ENCODE assay signal across 14 cellular contexts in genomic region chr16:1458336-1458976, GRCh38. TPM values are rescaled to one million over a fixed set of nuclear protein-coding genes. Genes with fewer than 3 reads are reported as not detected.
DNase-seq lines count a peak whose midpoint lies in the region; ATAC-seq and TF ChIP-seq lines count a peak whose summit lies in the region.
"Had no signal": no experiment of that assay in that cellular context is flagged by ENCODE, and none has a peak within 500 bp of the region (broad histone marks: within the 10 kb centered on the region; RNA-seq: fewer than 3 reads in every experiment).

No MANE protein-coding gene starts in this region.

- H2BK120ac ChIP-seq in trophoblast cell (ENCODE audit: insufficient read depth, low read length, poor library complexity) = no peak overlapping the region

- peaks cover 4% of the 10 kb centered on the region for H3K4me1 Mint-ChIP-seq in activated T-helper 17 cell treated with anti-CD3 and anti-CD28 coated beads, Interleukin-2, amount 50 U/mL, for 72 hours

- peak; percentile 90 for ATAC-seq in activated T-helper 17 cell treated with anti-CD3 and anti-CD28 coated beads, Interleukin-2, amount 50 U/mL, for 72 hours (replicated peaks)
- no peak for ATAC-seq in psoas muscle

- no peak overlapping the region for H2BK12ac ChIP-seq in trophoblast cell (ENCODE audit: low read length)

- H2AK5ac ChIP-seq in trophoblast cell (ENCODE audit: low read length) = no peak overlapping the region

- H3K79me2 ChIP-seq in trophoblast cell (ENCODE audit: control insufficient read depth, insufficient read depth, low read length, poor library complexity) = no peaks in the 10 kb centered on the region

- no peak overlapping the region for H4K12ac ChIP-seq in trophoblast cell (ENCODE audit: low read depth, low read length)

- no CpG with 5 or more reads among the region's 26 CpGs for WGBS in trophoblast cell (ENCODE audit: extremely low coverage, insufficient coverage, insufficient read length)
- WGBS in psoas muscle, 3 donors = 90 to 94% (median 92%) methylated on average over 26 of the region's 26 CpGs

- H2AFZ ChIP-seq in trophoblast cell (ENCODE audit: insufficient read depth, low read length, poor library complexity) = no peak overlapping the region

- peaks cover 80% of the 10 kb centered on the region for H3K4me1 ChIP-seq in BLaER1
- H3K4me1 ChIP-seq in trophoblast cell (ENCODE audit: control insufficient read depth in 1 of 2, insufficient read depth in 2 of 2, low read length in 2 of 2) = peaks cover 5 to 6% of the 10 kb centered on the region in 2 experiments
- H3K4me1 ChIP-seq in psoas muscle = no peaks in the 10 kb centered on the region
- H3K4me1 ChIP-seq: colonic mucosa had no signal

- H3K79me1 ChIP-seq in trophoblast cell (ENCODE audit: low read length) = no peaks in the 10 kb centered on the region

- H3K9me3 Mint-ChIP-seq in activated T-helper 17 cell treated with anti-CD3 and anti-CD28 coated beads, Interleukin-2, amount 50 U/mL, for 72 hours = no peaks in the 10 kb centered on the region
- H3K9me3 Mint-ChIP-seq: activated naive CD8-positive, alpha-beta T cell treated with anti-CD3 and anti-CD28 coated beads, Interleukin-2, amount 10 ng/mL, durations not matched to agents 7 days and 5 days had no signal

- H3K9ac ChIP-seq in BLaER1 (peak overlapping the region; percentile 70), trophoblast cell (ENCODE audit: low read length) (no peak overlapping the region)

- peaks cover 76% of the 10 kb centered on the region for H4K20me1 ChIP-seq in BLaER1

- H3K4ac ChIP-seq in trophoblast cell (ENCODE audit: low read depth, low read length) = no peak overlapping the region

- H3K23ac ChIP-seq in trophoblast cell (ENCODE audit: low read length) = no peak overlapping the region

- no peaks in the 10 kb centered on the region for H3K27me3 Mint-ChIP-seq in activated T-helper 17 cell treated with anti-CD3 and anti-CD28 coated beads, Interleukin-2, amount 50 U/mL, for 72 hours
- H3K27me3 Mint-ChIP-seq: activated naive CD8-positive, alpha-beta T cell treated with anti-CD3 and anti-CD28 coated beads, Interleukin-2, amount 10 ng/mL, durations not matched to agents 7 days and 5 days had no signal

- peak overlapping the region; percentile 93 for H3K4me2 ChIP-seq in BLaER1
- no peak overlapping the region for H3K4me2 ChIP-seq in trophoblast cell (ENCODE audit: low read length)

- peak overlapping the region; percentile 84 for H3K27ac ChIP-seq in BLaER1
- H3K27ac ChIP-seq in trophoblast cell (ENCODE audit: low read depth, low read length) = no peak overlapping the region
- no peak overlapping the region for H3K27ac ChIP-seq in psoas muscle
- H3K27ac ChIP-seq: colonic mucosa had no signal

- H3K18ac ChIP-seq in trophoblast cell (ENCODE audit: low read length) = no peak overlapping the region

- H3K4me3 Mint-ChIP-seq in activated T-helper 17 cell treated with anti-CD3 and anti-CD28 coated beads, Interleukin-2, amount 50 U/mL, for 72 hours = no peak overlapping the region
- H3K4me3 Mint-ChIP-seq: activated naive CD8-positive, alpha-beta T cell treated with anti-CD3 and anti-CD28 coated beads, Interleukin-2, amount 10 ng/mL, durations not matched to agents 7 days and 5 days had no signal

- H3K9me3 ChIP-seq in BLaER1 (no peaks in the 10 kb centered on the region), trophoblast cell (ENCODE audit: insufficient read depth, low read depth, low read length) (no peaks in the 10 kb centered on the region), psoas muscle (no peaks in the 10 kb centered on the region)
- H3K9me3 ChIP-seq: colonic mucosa had no signal

- no peak overlapping the region for H2BK5ac ChIP-seq in trophoblast cell (ENCODE audit: low read depth, low read length, poor library complexity)

- no peak for TF ChIP-seq CTCF in psoas muscle (IDR thresholded peaks at IDR 0.05)

- H3K36me3 Mint-ChIP-seq in activated T-helper 17 cell treated with anti-CD3 and anti-CD28 coated beads, Interleukin-2, amount 50 U/mL, for 72 hours (ENCODE audit: low read depth) = peaks cover 6% of the 10 kb centered on the region
- H3K36me3 Mint-ChIP-seq: activated naive CD8-positive, alpha-beta T cell treated with anti-CD3 and anti-CD28 coated beads, Interleukin-2, amount 10 ng/mL, durations not matched to agents 7 days and 5 days had no signal

- intact Hi-C loops in psoas muscle (cut with DNase I) = no loop called here

- H4K91ac ChIP-seq in trophoblast cell (ENCODE audit: low read depth, low read length) = no peak overlapping the region

- H4K8ac ChIP-seq in trophoblast cell (ENCODE audit: low read depth, low read length) = no peak overlapping the region

- H3K14ac ChIP-seq in trophoblast cell (ENCODE audit: low read length) = no peak overlapping the region

- H3K36me3 ChIP-seq in BLaER1 = peaks cover 90% of the 10 kb centered on the region
- peaks cover 67 to 68% of the 10 kb centered on the region in 2 experiments for H3K36me3 ChIP-seq in trophoblast cell (ENCODE audit: control insufficient read depth in 1 of 2, insufficient read depth in 2 of 2, low read length in 2 of 2)
- peaks cover 5 to 76% of the 10 kb centered on the region in 2 donors for H3K36me3 ChIP-seq in psoas muscle (ENCODE audit: insufficient read depth in 1 of 2, low read depth in 1 of 2)
- H3K36me3 ChIP-seq: colonic mucosa had no signal

- H3K4me3 ChIP-seq in BLaER1 = no peak overlapping the region
- H3K4me3 ChIP-seq in trophoblast cell (ENCODE audit: low read depth, low read length) = peak overlapping the region; percentile 30
- no peak overlapping the region for H3K4me3 ChIP-seq in psoas muscle
- H3K4me3 ChIP-seq: colonic mucosa had no signal

- H3K27me3 ChIP-seq in BLaER1 (no peaks in the 10 kb centered on the region), trophoblast cell (ENCODE audit: insufficient read depth, low read length) (no peaks in the 10 kb centered on the region), psoas muscle (ENCODE audit: insufficient read depth in 3 of 3, low read length in 2 of 3) (no peaks in the 10 kb centered on the region)
- H3K27me3 ChIP-seq: colonic mucosa had no signal

- peak; percentile 27 for DNase-seq in EH (ENCODE audit: low read depth)
- DNase-seq in trophoblast cell = no peak
- DNase-seq in activated effector memory CD4-positive, alpha-beta T cell treated with anti-CD3 and anti-CD28 coated beads, Interleukin-2, amount 50 U/mL, for 16 hours = no peak
- DNase-seq in OCI-M1 (lab: John Stamatoyannopoulos, UW) = no peak
- no peak for DNase-seq in psoas muscle
- DNase-seq: activated naive CD8-positive, alpha-beta T cell treated with anti-CD3 and anti-CD28 coated beads, Interleukin-2, amount 10 ng/mL, durations not matched to agents 7 days and 5 days; colonic mucosa; Karpas-422; midbrain; NCI-H1930 had no signal

- peak overlapping the region; percentile 36 for H3K27ac Mint-ChIP-seq in activated T-helper 17 cell treated with anti-CD3 and anti-CD28 coated beads, Interleukin-2, amount 50 U/mL, for 72 hours
- H3K27ac Mint-ChIP-seq: activated naive CD8-positive, alpha-beta T cell treated with anti-CD3 and anti-CD28 coated beads, Interleukin-2, amount 10 ng/mL, durations not matched to agents 7 days and 5 days had no signal

RNA-seq across cellular contexts. Expression of gene CCDC154, which starts 14.1 kb away (rescaled TPM):
- 1 to 10 TPM; 2.1 to 3.7 TPM for total RNA-seq in activated T-helper 17 cell treated with anti-CD3 and anti-CD28 coated beads, Interleukin-2, amount 50 U/mL, for 72 hours
- polyA plus RNA-seq in trophoblast cell (2013) = 0.14 and 0.23 TPM in 2 replicates
- total RNA-seq in psoas muscle = 1 to 10 TPM in 1 of 4 donors, under 1 TPM in 3; 0.27 to 1.5 (median 0.55) TPM
- under 1 TPM in 2 of 3 donors, not detected in 1; 0.21 to 0.38 TPM for polyA plus RNA-seq in psoas muscle

RNA-seq across cellular contexts. Expression of gene CLCN7, which starts 16.4 kb away (rescaled TPM):
- total RNA-seq in activated T-helper 17 cell treated with anti-CD3 and anti-CD28 coated beads, Interleukin-2, amount 50 U/mL, for 72 hours = 10 to 100 TPM; 44.8 to 63.9 TPM
- 41.9 and 46.1 TPM in 2 replicates for polyA plus RNA-seq in trophoblast cell (2013)
- total RNA-seq in psoas muscle = 10 to 100 TPM; 41.2 to 65.4 (median 46.2) TPM
- polyA plus RNA-seq in psoas muscle = 10 to 100 TPM; 27.0 to 33.6 (median 29.7) TPM

RNA-seq across cellular contexts. Expression of gene PERCC1, which starts 27.6 kb away (rescaled TPM):
- total RNA-seq in activated T-helper 17 cell treated with anti-CD3 and anti-CD28 coated beads, Interleukin-2, amount 50 U/mL, for 72 hours = not detected
- not detected in 2 replicates for polyA plus RNA-seq in trophoblast cell (2013)
- total RNA-seq in psoas muscle = not detected
- polyA plus RNA-seq in psoas muscle = under 1 TPM in 1 of 3 donors, not detected in 2; 0.08 TPM
- total RNA-seq: pulmonary artery endothelial cell, SK-MEL-5 had no signal

RNA-seq across cellular contexts. Expression of gene PTX4, which starts 30.3 kb away (rescaled TPM):
- not detected for total RNA-seq in activated T-helper 17 cell treated with anti-CD3 and anti-CD28 coated beads, Interleukin-2, amount 50 U/mL, for 72 hours
- 0.04 TPM in 1 of 2 replicates, not detected in the other for polyA plus RNA-seq in trophoblast cell (2013)
- total RNA-seq in psoas muscle = under 1 TPM in 1 of 4 donors, not detected in 3; 0.26 TPM
- polyA plus RNA-seq in psoas muscle = under 1 TPM in 2 of 3 donors, not detected in 1; 0.04 to 0.23 TPM
- total RNA-seq: activated naive CD8-positive, alpha-beta T cell treated with anti-CD3 and anti-CD28 coated beads, Interleukin-2, amount 10 ng/mL, durations not matched to agents 7 days and 5 days; colonic mucosa; pulmonary artery endothelial cell; SK-MEL-5 had no signal

RNA-seq across cellular contexts. Expression of gene TELO2, which starts 34.7 kb away (rescaled TPM):
- total RNA-seq in activated T-helper 17 cell treated with anti-CD3 and anti-CD28 coated beads, Interleukin-2, amount 50 U/mL, for 72 hours = 10 to 100 TPM; 49.2 to 67.9 TPM
- polyA plus RNA-seq in trophoblast cell (2013) = 17.7 and 19.2 TPM in 2 replicates
- total RNA-seq in psoas muscle = 10 to 100 TPM; 15.8 to 23.8 (median 19.6) TPM
- polyA plus RNA-seq in psoas muscle = 10 to 100 TPM; 11.6 to 18.3 (median 14.0) TPM
